In the genomic region with DNA sequence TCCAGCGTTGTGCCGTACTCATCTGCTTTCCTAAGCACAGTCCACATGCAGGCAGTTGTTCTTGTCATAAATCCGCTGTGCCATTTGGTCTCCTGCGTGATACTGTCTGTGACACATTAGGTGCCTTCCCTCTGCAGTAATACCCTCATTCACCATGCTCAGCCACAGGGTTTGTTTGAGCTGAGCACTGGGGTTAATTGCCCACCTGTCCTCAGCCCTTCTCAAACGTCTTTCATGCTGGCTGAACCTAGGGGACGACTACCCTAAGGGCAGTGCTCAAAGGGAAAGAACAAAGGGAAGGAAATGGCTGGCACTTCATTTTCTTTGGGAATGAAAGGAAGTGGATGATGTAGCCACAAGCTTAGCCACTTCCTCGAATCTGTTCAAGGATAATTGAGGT, we compare ENCODE assay signal across 12 cellular contexts.
DNase-seq lines count a peak whose midpoint lies in the region; TF ChIP-seq lines count a peak whose summit lies in the region.
"Had no signal": no experiment of that assay in that cellular context is flagged by ENCODE, and none has a peak within 500 bp of the region (broad histone marks: within the 10 kb centered on the region; RNA-seq: fewer than 3 reads in every experiment).

No MANE protein-coding gene starts in this region.

- peaks cover 7% of the 10 kb centered on the region for H3K27me3 Mint-ChIP-seq in endodermal cell (ENCODE audit: insufficient read depth)
- peaks cover 6 to 20% of the 10 kb centered on the region in 2 donors for H3K27me3 Mint-ChIP-seq in CD8-positive, alpha-beta memory T cell
- H3K27me3 Mint-ChIP-seq: dendritic cell treated with granulocyte-macrophage colony-stimulating factor and Interleukin-4, amounts not matched to agents 40 ng/mL and 50 ng/mL, for 4 days had no signal

- POLR2A ChIA-PET in CD8-positive, alpha-beta memory T cell (lab: Charles Lee): no interaction called here

- H3K4me1 ChIP-seq in Karpas-422 (ENCODE audit: low read length): no peaks in the 10 kb centered on the region; the same call in 1 of the 2 replicates
- no peaks in the 10 kb centered on the region for H3K4me1 ChIP-seq in endodermal cell (ENCODE audit: control insufficient read depth, insufficient read depth, low read length)
- H3K4me1 ChIP-seq in CD8-positive, alpha-beta memory T cell (ENCODE audit: insufficient read depth, low read length): no peaks in the 10 kb centered on the region
- no peaks in the 10 kb centered on the region for H3K4me1 ChIP-seq in breast epithelium

- H3K36me3 ChIP-seq in Karpas-422 (ENCODE audit: insufficient read depth, low read length) (no peaks in the 10 kb centered on the region), endodermal cell (ENCODE audit: control insufficient read depth, insufficient read depth, low read length) (no peaks in the 10 kb centered on the region), breast epithelium (no peaks in the 10 kb centered on the region)
- no peaks in the 10 kb centered on the region for H3K36me3 ChIP-seq in CD8-positive, alpha-beta memory T cell (ENCODE audit: insufficient read depth, low read length)
- H3K36me3 ChIP-seq: neutrophil, spleen had no signal

- intact Hi-C loops in breast epithelium (cut with DNase I; ENCODE audit: low total_unique reads): no loop called here

- H3K9ac ChIP-seq in Karpas-422 (ENCODE audit: low read length) (no peak overlapping the region), endodermal cell (ENCODE audit: extremely low read depth, low read length, poor library complexity, severe bottlenecking) (no peak overlapping the region)

- H3K4me3 Mint-ChIP-seq in endodermal cell: no peak overlapping the region
- no peak overlapping the region for H3K4me3 Mint-ChIP-seq in CD8-positive, alpha-beta memory T cell
- H3K4me3 Mint-ChIP-seq: CD4-positive, alpha-beta memory T cell; dendritic cell treated with granulocyte-macrophage colony-stimulating factor and Interleukin-4, amounts not matched to agents 40 ng/mL and 50 ng/mL, for 4 days had no signal

- H2AFZ ChIP-seq in Karpas-422 (ENCODE audit: low read length): no peak overlapping the region

- peaks cover 8% of the 10 kb centered on the region for H3K4me1 Mint-ChIP-seq in endodermal cell
- peaks cover 0 to 3% (median 0%) of the 10 kb centered on the region in 3 donors for H3K4me1 Mint-ChIP-seq in CD8-positive, alpha-beta memory T cell

- H3K4me3 ChIP-seq in Karpas-422 (ENCODE audit: low read length) (no peak overlapping the region), endodermal cell (ENCODE audit: low read length) (no peak overlapping the region), breast epithelium (no peak overlapping the region)
- H3K4me3 ChIP-seq in CD8-positive, alpha-beta memory T cell (ENCODE audit: low read length): no peak overlapping the region
- H3K4me3 ChIP-seq: spleen had no signal

- H3K9me3 ChIP-seq in Karpas-422 (ENCODE audit: low read length): no peaks in the 10 kb centered on the region
- H3K9me3 ChIP-seq in endodermal cell (ENCODE audit: control insufficient read depth, low read length): no peaks in the 10 kb centered on the region
- H3K9me3 ChIP-seq in CD8-positive, alpha-beta memory T cell (ENCODE audit: low read length): no peaks in the 10 kb centered on the region
- H3K9me3 ChIP-seq in breast epithelium: no peaks in the 10 kb centered on the region
- H3K9me3 ChIP-seq: neutrophil, spleen had no signal

- no peaks in the 10 kb centered on the region for H3K79me2 ChIP-seq in Karpas-422 (ENCODE audit: low read length)

- no peaks in the 10 kb centered on the region for H4K20me1 ChIP-seq in Karpas-422 (ENCODE audit: insufficient read depth, low read depth, low read length)

- 53 to 62% methylated on average over 5 to 7 of the region's 7 CpGs for WGBS in endodermal cell (ENCODE audit: insufficient coverage in 1 of 2, insufficient read length in 1 of 2), 2 experiments

- H3K27ac ChIP-seq in Karpas-422 (ENCODE audit: low read length) (no peak overlapping the region), endodermal cell (ENCODE audit: low read depth, low read length) (no peak overlapping the region), breast epithelium (no peak overlapping the region)
- no peak overlapping the region for H3K27ac ChIP-seq in CD8-positive, alpha-beta memory T cell (ENCODE audit: low read depth, low read length)
- H3K27ac ChIP-seq: neutrophil, spleen had no signal

- no peak for TF ChIP-seq POLR2A in breast epithelium (IDR thresholded peaks at IDR 0.05)

- no peaks in the 10 kb centered on the region for H3K27me3 ChIP-seq in Karpas-422 (ENCODE audit: low read length)
- no peaks in the 10 kb centered on the region for H3K27me3 ChIP-seq in endodermal cell (ENCODE audit: control insufficient read depth, insufficient read depth, low read length, poor library complexity, severe bottlenecking)
- no peaks in the 10 kb centered on the region for H3K27me3 ChIP-seq in CD8-positive, alpha-beta memory T cell (ENCODE audit: insufficient read depth, low read length, poor library complexity, severe bottlenecking)
- H3K27me3 ChIP-seq in breast epithelium: no peaks in the 10 kb centered on the region
- H3K27me3 ChIP-seq: neutrophil, spleen had no signal

- no peak overlapping the region for H3K27ac Mint-ChIP-seq in endodermal cell
- no peak overlapping the region for H3K27ac Mint-ChIP-seq in CD8-positive, alpha-beta memory T cell
- H3K27ac Mint-ChIP-seq: CD4-positive, alpha-beta memory T cell; dendritic cell treated with granulocyte-macrophage colony-stimulating factor and Interleukin-4, amounts not matched to agents 40 ng/mL and 50 ng/mL, for 4 days had no signal

- no peaks in the 10 kb centered on the region for H3K9me2 ChIP-seq in Karpas-422 (replicated peaks; ENCODE audit: insufficient read depth, low read length)

- no peaks in the 10 kb centered on the region for H3K9me3 Mint-ChIP-seq in endodermal cell
- no peaks in the 10 kb centered on the region for H3K9me3 Mint-ChIP-seq in CD8-positive, alpha-beta memory T cell
- H3K9me3 Mint-ChIP-seq: CD4-positive, alpha-beta memory T cell; dendritic cell treated with granulocyte-macrophage colony-stimulating factor and Interleukin-4, amounts not matched to agents 40 ng/mL and 50 ng/mL, for 4 days had no signal

- no peak for TF ChIP-seq CTCF in endodermal cell (conservative IDR thresholded peaks at IDR 0.05)
- TF ChIP-seq CTCF in breast epithelium (IDR thresholded peaks at IDR 0.05): no peak

- no peaks in the 10 kb centered on the region for H3K36me3 Mint-ChIP-seq in endodermal cell (ENCODE audit: low read depth)
- H3K36me3 Mint-ChIP-seq in CD8-positive, alpha-beta memory T cell: peaks cover 0 to 1% (median 0%) of the 10 kb centered on the region in 3 donors
- H3K36me3 Mint-ChIP-seq: CD4-positive, alpha-beta memory T cell had no signal

- peak; percentile 17 for DNase-seq in Karpas-422
- DNase-seq in NCI-H345 treated with DMSO at 0.1 percent for 48 hours (lab: John Stamatoyannopoulos, UW; ENCODE audit: unreplicated experiment): peak; percentile 9
- peak; percentile 72 for DNase-seq in endodermal cell
- peak; percentile 21 for DNase-seq in retina
- no peak for DNase-seq in CD8-positive, alpha-beta memory T cell
- no peak for DNase-seq in breast epithelium (ENCODE audit: low spot score in 2 of 2)
- DNase-seq in inferior parietal cortex (ENCODE audit: extremely low spot score): no peak
- DNase-seq: activated T-cell treated with anti-CD3 and anti-CD28 coated beads, Interleukin-2, amount 50 U/mL, for 48 hours; CD4-positive, alpha-beta memory T cell; spleen had no signal

- H3K4me2 ChIP-seq in Karpas-422 (ENCODE audit: low read depth, low read length, poor library complexity, severe bottlenecking): no peak overlapping the region

- CTCF ChIA-PET in CD8-positive, alpha-beta memory T cell (lab: Charles Lee): no interaction called here

Comparison
In these comparisons a context has a peak if more than half of its experiments do, and no peak if none do; other contexts are left out.
1. DNase-seq: peak in Karpas-422 (single experiment), NCI-H345 treated with DMSO at 0.1 percent for 48 hours (single experiment), endodermal cell (single experiment) and retina (single experiment); none in CD8-positive, alpha-beta memory T cell (0 of 5), breast epithelium (0 of 2) and inferior parietal cortex (single experiment).